9 cellular contexts compared by ENCODE assay signal in the genomic region with DNA sequence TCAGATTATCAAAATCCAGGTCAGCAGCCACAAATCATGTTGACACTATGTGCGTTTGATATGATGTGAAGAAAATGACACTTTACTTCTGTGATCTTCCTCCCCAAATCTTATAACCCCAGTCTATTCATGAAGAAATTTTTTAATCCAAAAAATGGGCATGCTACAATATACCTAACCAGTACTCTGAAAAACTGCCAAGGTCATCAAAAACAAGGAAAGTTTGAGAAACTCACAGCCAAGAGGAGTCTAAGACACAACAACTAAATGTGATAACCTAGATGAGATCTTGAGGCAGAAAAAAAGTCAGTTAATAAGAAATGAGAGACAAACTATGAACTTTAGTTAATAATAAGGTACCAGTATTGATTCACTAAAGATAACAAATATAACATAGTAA.
"Had no signal": no experiment of that assay in that cellular context is flagged by ENCODE, and none has a peak within 500 bp of the region (broad histone marks: within the 10 kb centered on the region; RNA-seq: fewer than 3 reads in every experiment).

No MANE protein-coding gene starts in this region.

- DNase-seq: H7, HFFc6, Karpas-422, KBM-7 had no signal

- H3K36me3 ChIP-seq: HAP-1 had no signal

- H3K4me2 ChIP-seq: GM23338, KMS-11 had no signal

- H3K27ac ChIP-seq: KMS-11 had no signal

- H2AFZ ChIP-seq: GM23338 had no signal

- ATAC-seq: GM23338, HCT116 had no signal

- H3K9me3 ChIP-seq: HAP-1 had no signal

- H3K9ac ChIP-seq: KMS-11 had no signal

- H3K4me3 ChIP-seq: GM23338, HAP-1 had no signal

- FAIRE-seq: HTR-8/SVneo had no signal
